ENCODE assay signal across 15 cellular contexts in the genomic region with DNA sequence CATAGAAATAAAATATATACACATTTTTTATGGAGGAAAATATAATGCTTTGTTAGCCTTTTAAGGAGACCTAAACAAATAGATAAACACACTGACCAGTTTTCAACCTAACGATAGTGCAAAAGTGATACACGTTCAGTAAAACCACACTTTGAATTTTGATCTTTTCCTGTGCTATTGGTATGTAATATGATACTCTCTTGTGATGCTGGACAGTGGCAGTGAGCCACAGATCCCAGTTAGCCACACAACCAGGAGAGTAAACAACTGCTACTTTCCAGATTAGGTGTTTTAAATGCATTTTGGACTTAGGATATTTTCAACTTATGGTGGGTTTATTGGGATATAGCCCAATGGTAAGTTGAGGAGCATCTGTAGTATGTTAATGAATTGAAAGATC.
DNase-seq lines count a peak whose midpoint lies in the region; ATAC-seq, FAIRE-seq and TF ChIP-seq lines count a peak whose summit lies in the region.
"Had no signal": no experiment of that assay in that cellular context is flagged by ENCODE, and none has a peak within 500 bp of the region (broad histone marks: within the 10 kb centered on the region; RNA-seq: fewer than 3 reads in every experiment).

No MANE protein-coding gene starts in this region.

- H2BK120ac ChIP-seq in mesenchymal stem cell (ENCODE audit: low read depth, low read length) = no peak overlapping the region

- H3K18ac ChIP-seq in mesenchymal stem cell (ENCODE audit: low read depth in 1 of 2, low read length in 2 of 2) = no peak overlapping the region

- POLR2A ChIA-PET in GM12878 (lab: Charles Lee) = no interaction called here

- FAIRE-seq in GM12878 (lab: Jason Lieb, UNC) = peak; percentile 13

- H3K27me3 ChIP-seq in GM12878 (replicated peaks in 1 of 2; ENCODE audit: control insufficient read depth in 2 of 2, insufficient read depth in 2 of 2, low read length in 1 of 2) = no peaks in the 10 kb centered on the region
- H3K27me3 ChIP-seq in mesenchymal stem cell (ENCODE audit: control insufficient read depth in 1 of 2, insufficient read depth in 1 of 2, low read length in 2 of 2) = no peaks in the 10 kb centered on the region
- no peaks in the 10 kb centered on the region for H3K27me3 ChIP-seq in effector memory CD4-positive, alpha-beta T cell (replicated peaks; ENCODE audit: control insufficient read depth, insufficient read depth, low read length, poor library complexity, severe bottlenecking)
- H3K27me3 ChIP-seq: vagina had no signal

- no peak overlapping the region for H2BK12ac ChIP-seq in mesenchymal stem cell (ENCODE audit: low read length in 2 of 2)

- SMC1A ChIA-PET in GM12878 (lab: Charles Lee; ENCODE audit: uncharacterized antibody, unreplicated experiment) = no interaction called here

- H3K4ac ChIP-seq in mesenchymal stem cell (ENCODE audit: low read depth in 1 of 2, low read length in 2 of 2) = no peak overlapping the region

- no peaks in the 10 kb centered on the region for H3K36me3 ChIP-seq in GM12878 (ENCODE audit: control insufficient read depth in 2 of 2, insufficient read depth in 2 of 2, low read length in 1 of 2)
- H3K36me3 ChIP-seq in mesenchymal stem cell (ENCODE audit: control insufficient read depth in 1 of 2, insufficient read depth in 2 of 2, low read depth in 1 of 2, low read length in 2 of 2) = peaks cover 1 to 22% of the 10 kb centered on the region in 2 experiments
- peaks cover 3% of the 10 kb centered on the region for H3K36me3 ChIP-seq in effector memory CD4-positive, alpha-beta T cell (ENCODE audit: control insufficient read depth, insufficient read depth, low read length)

- no peaks in the 10 kb centered on the region for H4K20me1 ChIP-seq in GM12878 (ENCODE audit: control insufficient read depth, insufficient read depth)

- peaks cover 9% of the 10 kb centered on the region for H3K79me1 ChIP-seq in mesenchymal stem cell (replicated peaks; ENCODE audit: low read length, poor library complexity, severe bottlenecking)

- no peak overlapping the region for H2BK15ac ChIP-seq in mesenchymal stem cell (ENCODE audit: low read depth, poor library complexity, severe bottlenecking)

- H3K4me2 ChIP-seq in GM12878 (ENCODE audit: control insufficient read depth, insufficient read depth) = no peak overlapping the region
- H3K4me2 ChIP-seq in mesenchymal stem cell (ENCODE audit: low read length, poor library complexity, severe bottlenecking) = no peak overlapping the region

- no peaks in the 10 kb centered on the region for H3K79me2 ChIP-seq in GM12878 (ENCODE audit: control insufficient read depth, insufficient read depth, low read length)

- TF ChIP-seq EP300 in Ishikawa (IDR thresholded peaks at IDR 0.05; ENCODE audit: borderline replicate concordance) (no peak), GM12878 (IDR thresholded peaks at IDR 0.05; ENCODE audit: borderline replicate concordance in 1 of 2, control insufficient read depth in 1 of 2, low read depth in 2 of 2, low read length in 2 of 2) (no peak)

- H2BK5ac ChIP-seq in mesenchymal stem cell (ENCODE audit: low read depth, low read length, poor library complexity, severe bottlenecking) = no peak overlapping the region

- TF ChIP-seq RAD21 in Ishikawa (IDR thresholded peaks at IDR 0.05; ENCODE audit: low read depth) = no peak
- no peak for TF ChIP-seq RAD21 in GM12878 (IDR thresholded peaks at IDR 0.05; ENCODE audit: insufficient read depth, low read depth, low read length)

- H3K9ac ChIP-seq in GM12878 (ENCODE audit: control insufficient read depth, insufficient read depth, low read length) (no peak overlapping the region), mesenchymal stem cell (ENCODE audit: low read length) (no peak overlapping the region)

- no peak overlapping the region for H4K8ac ChIP-seq in mesenchymal stem cell (ENCODE audit: low read length)

- H3K4me1 ChIP-seq in GM12878 (ENCODE audit: control insufficient read depth, insufficient read depth, low read length) (no peaks in the 10 kb centered on the region), mesenchymal stem cell (ENCODE audit: control insufficient read depth, insufficient read depth, low read depth, low read length) (no peaks in the 10 kb centered on the region)
- no peaks in the 10 kb centered on the region for H3K4me1 ChIP-seq in effector memory CD4-positive, alpha-beta T cell (ENCODE audit: control insufficient read depth, insufficient read depth, low read length, poor library complexity, severe bottlenecking)
- H3K4me1 ChIP-seq: vagina had no signal

- H3K9me3 ChIP-seq in GM12878 (replicated peaks; ENCODE audit: control insufficient read depth, insufficient read depth, low read length) (no peaks in the 10 kb centered on the region), mesenchymal stem cell (ENCODE audit: control insufficient read depth, low read length) (no peaks in the 10 kb centered on the region)
- no peaks in the 10 kb centered on the region for H3K9me3 ChIP-seq in effector memory CD4-positive, alpha-beta T cell (ENCODE audit: control insufficient read depth, low read length)
- H3K9me3 ChIP-seq: vagina had no signal

- no peak overlapping the region for H4K91ac ChIP-seq in mesenchymal stem cell (ENCODE audit: low read length)

- H3K23ac ChIP-seq in mesenchymal stem cell (ENCODE audit: low read length in 2 of 2) = no peak overlapping the region

- in situ Hi-C loops in GM12878 (cut with MboI) = no loop called here

- intact Hi-C loops in GM12878 (cut with micrococcal nuclease; ENCODE audit: unreplicated experiment) = no loop called here

- H3K14ac ChIP-seq in mesenchymal stem cell (ENCODE audit: low read length in 2 of 2) = no peak overlapping the region

- WGBS in GM12878 (ENCODE audit: insufficient coverage, insufficient replicate concordance, low lambda C conversion rate, missing lambda C conversion rate) = 65% methylated on average over 2 of the region's 2 CpGs
- 100% methylated on average over 1 of the region's 2 CpGs for WGBS in mesenchymal stem cell

- TF ChIP-seq CTCF in GM12878 (IDR thresholded peaks at IDR 0.05 in 2 of 3, conservative IDR thresholded peaks at IDR 0.05 in 1 of 3; ENCODE audit: control insufficient read depth in 2 of 3, extremely low read depth in 1 of 3, insufficient read depth in 1 of 3, low read depth in 3 of 3, low read length in 3 of 3) = no peak

- H3K27ac ChIP-seq in GM12878 (ENCODE audit: control insufficient read depth, insufficient read depth) (no peak overlapping the region), mesenchymal stem cell (ENCODE audit: low read length, poor library complexity, severe bottlenecking) (no peak overlapping the region)
- H3K27ac ChIP-seq in effector memory CD4-positive, alpha-beta T cell (ENCODE audit: insufficient read depth, low read length, poor library complexity, severe bottlenecking) = no peak overlapping the region
- H3K27ac ChIP-seq: vagina had no signal

- RAD21 ChIA-PET in GM12878 (lab: Charles Lee; ENCODE audit: unreplicated experiment) = no interaction called here

- no peak overlapping the region for H3K4me3 ChIP-seq in GM12878
- H3K4me3 ChIP-seq in mesenchymal stem cell (ENCODE audit: insufficient read depth in 1 of 2, low read depth in 1 of 2, low read length in 2 of 2) = no peak overlapping the region
- no peak overlapping the region for H3K4me3 ChIP-seq in effector memory CD4-positive, alpha-beta T cell (ENCODE audit: insufficient read depth, low read depth, low read length, poor library complexity, severe bottlenecking)
- H3K4me3 ChIP-seq: vagina had no signal

- no TSS peak for BruUV-seq in GM12878 (replicated peaks; lab: Mats Ljungman, UMichigan)

- DNase-seq in EH (ENCODE audit: low read depth) (peak; percentile 52), GM12878 (ENCODE audit: low read depth, low spot score) (no peak), mesenchymal stem cell (peak; percentile 15), cerebellum (ENCODE audit: low spot score) (no peak), iPS-NIHi7 (ENCODE audit: extremely low spot score) (no peak)
- DNase-seq in effector memory CD4-positive, alpha-beta T cell = no peak
- DNase-seq: activated CD4-positive, alpha-beta T cell treated with anti-CD3 and anti-CD28 coated beads, Interleukin-2, amount 10 ng/mL, durations not matched to agents 24 days and 14 days; activated gamma-delta T cell; amniotic stem cell; NCI-H1436; NCI-H2171; NCI-H82; RPMI8226 had no signal

- no peak for ATAC-seq in GM12878

- H2AK5ac ChIP-seq in mesenchymal stem cell (ENCODE audit: low read length, severe bottlenecking) = no peak overlapping the region

- CTCF ChIA-PET in GM12878 (lab: Yijun Ruan, JAX) = no interaction called here

- no peak for TF ChIP-seq POLR2A in GM12878 (IDR thresholded peaks at IDR 0.05; ENCODE audit: low read depth, low read length)

- H2AFZ ChIP-seq in GM12878 (ENCODE audit: control insufficient read depth, low read depth, low read length) (no peak overlapping the region), mesenchymal stem cell (ENCODE audit: low read depth, low read length) (no peak overlapping the region)

TF ChIP-seq in Ishikawa, 13 proteins besides CTCF, POLR2A, EP300 and RAD21 (continues in another document):
- no peak for TF ChIP-seq TAF1 (IDR thresholded peaks at IDR 0.05; ENCODE audit: low read depth)

TF ChIP-seq in GM12878, 131 proteins besides CTCF, POLR2A, EP300 and RAD21 (continues in another document):
- TF ChIP-seq ZNF274 (IDR thresholded peaks at IDR 0.05; ENCODE audit: insufficient read depth, insufficient read length) (no peak), YY1 (IDR thresholded peaks at IDR 0.05; ENCODE audit: low read depth, low read length) (no peak)
- TF ChIP-seq, protein P1, sequence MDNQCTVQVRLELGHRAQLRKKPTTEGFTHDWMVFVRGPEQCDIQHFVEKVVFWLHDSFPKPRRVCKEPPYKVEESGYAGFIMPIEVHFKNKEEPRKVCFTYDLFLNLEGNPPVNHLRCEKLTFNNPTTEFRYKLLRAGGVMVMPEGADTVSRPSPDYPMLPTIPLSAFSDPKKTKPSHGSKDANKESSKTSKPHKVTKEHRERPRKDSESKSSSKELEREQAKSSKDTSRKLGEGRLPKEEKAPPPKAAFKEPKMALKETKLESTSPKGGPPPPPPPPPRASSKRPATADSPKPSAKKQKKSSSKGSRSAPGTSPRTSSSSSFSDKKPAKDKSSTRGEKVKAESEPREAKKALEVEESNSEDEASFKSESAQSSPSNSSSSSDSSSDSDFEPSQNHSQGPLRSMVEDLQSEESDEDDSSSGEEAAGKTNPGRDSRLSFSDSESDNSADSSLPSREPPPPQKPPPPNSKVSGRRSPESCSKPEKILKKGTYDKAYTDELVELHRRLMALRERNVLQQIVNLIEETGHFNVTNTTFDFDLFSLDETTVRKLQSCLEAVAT (IDR thresholded peaks at IDR 0.05) = no peak
- TF ChIP-seq, protein P2, sequence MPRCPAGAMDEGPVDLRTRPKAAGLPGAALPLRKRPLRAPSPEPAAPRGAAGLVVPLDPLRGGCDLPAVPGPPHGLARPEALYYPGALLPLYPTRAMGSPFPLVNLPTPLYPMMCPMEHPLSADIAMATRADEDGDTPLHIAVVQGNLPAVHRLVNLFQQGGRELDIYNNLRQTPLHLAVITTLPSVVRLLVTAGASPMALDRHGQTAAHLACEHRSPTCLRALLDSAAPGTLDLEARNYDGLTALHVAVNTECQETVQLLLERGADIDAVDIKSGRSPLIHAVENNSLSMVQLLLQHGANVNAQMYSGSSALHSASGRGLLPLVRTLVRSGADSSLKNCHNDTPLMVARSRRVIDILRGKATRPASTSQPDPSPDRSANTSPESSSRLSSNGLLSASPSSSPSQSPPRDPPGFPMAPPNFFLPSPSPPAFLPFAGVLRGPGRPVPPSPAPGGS (IDR thresholded peaks at IDR 0.05; ENCODE audit: borderline replicate concordance, insufficient read depth, low read depth, low read length, poor library complexity, severe bottlenecking) = no peak

Comparison
In these comparisons a context has a peak if more than half of its experiments do, and no peak if none do; other contexts are left out.
1. DNase-seq: peak in EH (single experiment) and mesenchymal stem cell (single experiment); none in GM12878 (single experiment), effector memory CD4-positive, alpha-beta T cell (0 of 3), cerebellum (single experiment) and iPS-NIHi7 (single experiment).